ENCODE assay signal across 35 cellular contexts in the genomic region with DNA sequence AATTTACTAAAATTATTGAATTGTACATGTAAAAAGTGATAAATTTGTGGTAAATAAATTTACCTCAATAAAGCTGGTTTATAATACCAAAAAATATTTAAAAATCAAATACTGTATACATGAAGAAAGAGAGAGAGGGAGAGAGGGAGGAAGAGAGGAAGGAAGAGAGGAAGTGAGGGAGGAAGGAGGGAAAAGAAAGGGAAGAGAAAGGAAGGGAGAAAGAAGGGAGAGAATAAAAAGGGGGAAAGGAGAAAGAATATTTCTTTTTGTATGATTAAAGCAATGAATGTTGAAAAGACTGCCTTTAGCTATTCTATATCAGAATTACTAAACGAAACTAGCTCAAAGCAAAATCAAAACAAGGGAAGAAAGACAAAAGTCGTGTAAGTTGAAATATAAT.
"Had no signal": no experiment of that assay in that cellular context is flagged by ENCODE, and none has a peak within 500 bp of the region (broad histone marks: within the 10 kb centered on the region; RNA-seq: fewer than 3 reads in every experiment).

No MANE protein-coding gene starts in this region.

- H3K4me1 Mint-ChIP-seq: activated B cell treated with CpG ODN at 0.5 μM for 24 hours; activated naive CD4-positive, alpha-beta T cell treated with anti-CD3 and anti-CD28 coated beads, Interleukin-2, amount 10 ng/mL, durations not matched to agents 7 days and 5 days; activated naive CD8-positive, alpha-beta T cell treated with anti-CD3 and anti-CD28 coated beads, Interleukin-2, amount 10 ng/mL, durations not matched to agents 7 days and 5 days had no signal

- H3K27ac ChIP-seq: ascending aorta, cardiac muscle cell, colonic mucosa, epithelial cell of prostate, esophagus squamous epithelium, WERI-Rb-1 had no signal

- H3K4me3 ChIP-seq: ascending aorta, breast epithelium, cardiac muscle cell, colonic mucosa, esophagus squamous epithelium had no signal

- H3K27me3 ChIP-seq: ascending aorta, breast epithelium, cardiac muscle cell, colonic mucosa, esophagus squamous epithelium had no signal

- H3K4me3 Mint-ChIP-seq: activated B cell treated with CpG ODN at 0.5 μM for 24 hours; activated CD8-positive, alpha-beta memory T cell treated with anti-CD3 and anti-CD28 coated beads, Interleukin-2, amount 10 ng/mL, durations not matched to agents 7 days and 5 days; activated CD8-positive, alpha-beta T cell treated with anti-CD3 and anti-CD28 coated beads for 36 hours; activated naive CD4-positive, alpha-beta T cell treated with anti-CD3 and anti-CD28 coated beads, Interleukin-2, amount 10 ng/mL, durations not matched to agents 7 days and 5 days; activated naive CD8-positive, alpha-beta T cell treated with anti-CD3 and anti-CD28 coated beads, Interleukin-2, amount 10 ng/mL, durations not matched to agents 7 days and 5 days; activated T-helper 1 cell treated with anti-CD3 and anti-CD28 coated beads, Interleukin-12 subunit alpha, Interleukin-12 subunit beta, Interleukin-2, Interleukin-4 antibody, amounts not matched to agents 30 ng/mL and 10 ng/mL and 1 ng/mL, durations not matched to agents 14 hours and 24 hours and 36 hours; brain; T-helper 17 cell; T-helper 2 cell treated with Interferon-gamma antibody and Interleukin-4, amounts not matched to agents 5 μg/mL and 100 μg/mL, for 36 hours had no signal

- H3K9me3 Mint-ChIP-seq: activated B cell treated with CpG ODN at 0.5 μM for 24 hours; activated CD8-positive, alpha-beta T cell treated with anti-CD3 and anti-CD28 coated beads for 36 hours; activated naive CD4-positive, alpha-beta T cell treated with anti-CD3 and anti-CD28 coated beads, Interleukin-2, amount 10 ng/mL, durations not matched to agents 7 days and 5 days; activated naive CD4-positive, alpha-beta T cell treated with anti-CD3 and anti-CD28 coated beads, Interleukin-2, amount 50 U/mL, for 72 hours; activated T-helper 1 cell treated with anti-CD3 and anti-CD28 coated beads, Interleukin-12 subunit alpha, Interleukin-12 subunit beta, Interleukin-2, Interleukin-4 antibody, amounts not matched to agents 30 ng/mL and 10 ng/mL and 1 ng/mL, durations not matched to agents 14 hours and 24 hours and 36 hours; activated T-helper 2 cell treated with anti-CD3 and anti-CD28 coated beads, Interferon-gamma antibody, Interleukin-2, Interleukin-4, amounts not matched to agents 10 μg/mL and 5 μg/mL and 100 μg/mL, durations not matched to agents 14 hours and 24 hours and 36 hours; T-helper 2 cell treated with Interferon-gamma antibody and Interleukin-4, amounts not matched to agents 5 μg/mL and 100 μg/mL, for 36 hours had no signal

- H3K27ac Mint-ChIP-seq: activated B cell treated with CpG ODN at 0.5 μM for 24 hours; activated CD8-positive, alpha-beta memory T cell treated with anti-CD3 and anti-CD28 coated beads, Interleukin-2, amount 10 ng/mL, durations not matched to agents 7 days and 5 days; activated CD8-positive, alpha-beta T cell treated with anti-CD3 and anti-CD28 coated beads for 36 hours; activated naive CD4-positive, alpha-beta T cell treated with anti-CD3 and anti-CD28 coated beads, Interleukin-2, amount 10 ng/mL, durations not matched to agents 7 days and 5 days; activated naive CD4-positive, alpha-beta T cell treated with anti-CD3 and anti-CD28 coated beads, Interleukin-2, amount 50 U/mL, for 72 hours; activated naive CD8-positive, alpha-beta T cell treated with anti-CD3 and anti-CD28 coated beads, Interleukin-2, amount 10 ng/mL, durations not matched to agents 7 days and 5 days; activated T-helper 1 cell treated with anti-CD3 and anti-CD28 coated beads, Interleukin-12 subunit alpha, Interleukin-12 subunit beta, Interleukin-2, Interleukin-4 antibody, amounts not matched to agents 30 ng/mL and 10 ng/mL and 1 ng/mL, durations not matched to agents 14 hours and 24 hours and 36 hours; activated T-helper 2 cell treated with anti-CD3 and anti-CD28 coated beads, Interferon-gamma antibody, Interleukin-2, Interleukin-4, amounts not matched to agents 10 μg/mL and 5 μg/mL and 100 μg/mL, durations not matched to agents 14 hours and 24 hours and 36 hours; brain; T-helper 17 cell; T-helper 2 cell treated with Interferon-gamma antibody and Interleukin-4, amounts not matched to agents 5 μg/mL and 100 μg/mL, for 36 hours had no signal

- H3K36me3 ChIP-seq: ascending aorta, breast epithelium, cardiac muscle cell, colonic mucosa, esophagus squamous epithelium, WERI-Rb-1 had no signal

- H3K27me3 Mint-ChIP-seq: brain had no signal

- DNase-seq: activated B cell treated with CpG ODN at 0.5 μM for 24 hours; activated CD4-positive, alpha-beta T cell treated with anti-CD3 and anti-CD28 coated beads for 48 hours; activated CD4-positive, alpha-beta T cell treated with anti-CD3 and anti-CD28 coated beads, Interleukin-2, amount 50 U/mL, for 1 hour; activated CD4-positive, alpha-beta T cell treated with anti-CD3 and anti-CD28 coated beads, Interleukin-2, amount 50 U/mL, for 48 hours; activated CD8-positive, alpha-beta memory T cell treated with anti-CD3 and anti-CD28 coated beads, Interleukin-2, amount 10 ng/mL, durations not matched to agents 7 days and 5 days; activated CD8-positive, alpha-beta memory T cell treated with anti-CD3 and anti-CD28 coated beads, Interleukin-2, amount 50 U/mL, for 4 hours; activated CD8-positive, alpha-beta T cell treated with anti-CD3 and anti-CD28 coated beads for 36 hours; activated effector memory CD4-positive, alpha-beta T cell treated with anti-CD3 and anti-CD28 coated beads, Interleukin-2, amount 50 U/mL, for 16 hours; activated naive CD4-positive, alpha-beta T cell; activated naive CD4-positive, alpha-beta T cell treated with anti-CD3 and anti-CD28 coated beads, Interleukin-2, amount 10 ng/mL, durations not matched to agents 7 days and 5 days; activated naive CD8-positive, alpha-beta T cell treated with anti-CD3 and anti-CD28 coated beads, Interleukin-2, amount 10 ng/mL, durations not matched to agents 7 days and 5 days; activated T-cell treated with anti-CD3 and anti-CD28 coated beads, Interleukin-2, amount 50 U/mL, for 1 hour; activated T-cell treated with anti-CD3 and anti-CD28 coated beads, Interleukin-2, amount 50 U/mL, for 48 hours; central memory CD4-positive, alpha-beta T cell; cerebellar nuclear complex; colonic mucosa; effector CD8-positive, alpha-beta T cell; esophagus squamous epithelium; T-helper 1 cell; T-helper 17 cell; T1000; WERI-Rb-1 had no signal

- H3K9me3 ChIP-seq: ascending aorta, breast epithelium, colonic mucosa, esophagus squamous epithelium had no signal

- H3K36me3 Mint-ChIP-seq: activated CD8-positive, alpha-beta memory T cell treated with anti-CD3 and anti-CD28 coated beads, Interleukin-2, amount 10 ng/mL, durations not matched to agents 7 days and 5 days; activated naive CD4-positive, alpha-beta T cell treated with anti-CD3 and anti-CD28 coated beads, Interleukin-2, amount 10 ng/mL, durations not matched to agents 7 days and 5 days; activated naive CD4-positive, alpha-beta T cell treated with anti-CD3 and anti-CD28 coated beads, Interleukin-2, amount 50 U/mL, for 72 hours; activated naive CD8-positive, alpha-beta T cell treated with anti-CD3 and anti-CD28 coated beads, Interleukin-2, amount 10 ng/mL, durations not matched to agents 7 days and 5 days; brain had no signal

- FAIRE-seq: endometrium, endothelial cell of umbilical vein, frontal cortex had no signal

- H3K4me1 ChIP-seq: ascending aorta, breast epithelium had no signal

- ATAC-seq: activated CD4-positive, CD25-positive, alpha-beta regulatory T cell treated with anti-CD3 and anti-CD28 coated beads, Interleukin-2, amount 50 U/mL, for 24 hours; activated CD8-positive, alpha-beta memory T cell treated with anti-CD3 and anti-CD28 coated beads, Interleukin-2, amount 10 ng/mL, durations not matched to agents 7 days and 5 days; activated CD8-positive, alpha-beta T cell treated with anti-CD3 and anti-CD28 coated beads for 36 hours; activated naive CD4-positive, alpha-beta T cell treated with anti-CD3 and anti-CD28 coated beads, Interleukin-2, amount 50 U/mL, for 72 hours; T-helper 17 cell had no signal
